ENCODE assay signal across 28 cellular contexts in the genomic region with DNA sequence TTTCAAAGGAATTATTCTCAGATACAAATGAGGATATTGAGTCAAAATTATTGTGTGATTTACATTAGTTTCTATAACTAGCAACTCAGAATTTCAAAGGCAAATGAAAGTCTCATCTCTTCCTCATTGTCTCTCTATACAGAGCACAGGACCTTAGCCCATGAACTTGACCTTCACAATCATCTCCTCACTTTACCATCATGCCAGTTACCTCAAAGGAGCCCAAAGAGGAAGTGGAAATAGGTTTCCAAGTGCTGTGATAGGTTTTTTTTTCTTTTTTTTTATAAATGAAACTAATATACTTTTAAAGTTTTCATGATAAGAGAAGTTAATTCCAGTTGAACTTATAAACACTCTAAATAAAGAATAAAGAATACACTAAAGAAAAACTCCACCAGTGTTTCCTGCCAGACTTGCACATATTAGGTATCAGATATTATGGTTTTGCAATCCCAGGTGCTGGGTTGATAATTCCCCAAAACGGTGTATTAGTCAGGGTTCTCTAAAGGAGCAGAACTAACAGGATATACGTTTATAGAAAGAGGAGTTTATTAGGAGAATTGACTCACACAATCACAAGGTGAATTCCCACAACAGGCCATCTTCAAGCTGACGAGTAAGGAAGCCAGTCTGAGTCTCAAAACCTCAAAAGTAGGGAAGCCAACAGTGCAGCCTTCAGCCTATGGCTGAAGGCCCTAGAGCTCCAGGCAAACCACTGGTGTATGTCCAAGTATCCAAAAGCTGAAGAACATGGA. TPM values are rescaled to one million over a fixed set of nuclear protein-coding genes. Genes with fewer than 3 reads are reported as not detected.
"Had no signal": no experiment of that assay in that cellular context is flagged by ENCODE, and none has a peak within 500 bp of the region (broad histone marks: within the 10 kb centered on the region; RNA-seq: fewer than 3 reads in every experiment).

No MANE protein-coding gene starts in this region.

- ATAC-seq: effector memory CD8-positive, alpha-beta T cell; heart left ventricle; naive thymus-derived CD4-positive, alpha-beta T cell; sciatic nerve; stimulated activated naive CD8-positive, alpha-beta T cell treated with anti-CD3 and anti-CD28 coated beads, Interleukin-15, Interleukin-2, amounts not matched to agents 100 U/mL and 50 U/mL, for 24 hours had no signal

- H3K27ac ChIP-seq: ascending aorta, cardiac muscle cell, heart left ventricle, skin epidermis, thoracic aorta, VCaP had no signal

- H3K4me1 ChIP-seq: ascending aorta, heart left ventricle had no signal

- DNase-seq: activated CD4-positive, alpha-beta T cell treated with anti-CD3 and anti-CD28 coated beads for 4 hours; activated CD4-positive, alpha-beta T cell treated with anti-CD3 and anti-CD28 coated beads, Interleukin-2, amount 50 U/mL, for 4 hours; activated CD8-positive, alpha-beta memory T cell treated with anti-CD3 and anti-CD28 coated beads for 24 hours; activated effector memory CD4-positive, alpha-beta T cell treated with anti-CD3 and anti-CD28 coated beads, Interleukin-2, amount 50 U/mL, for 16 hours; activated naive CD4-positive, alpha-beta T cell treated with anti-CD3 and anti-CD28 coated beads, Interleukin-2, amount 10 ng/mL, durations not matched to agents 7 days and 5 days; activated naive CD8-positive, alpha-beta T cell treated with anti-CD3 and anti-CD28 coated beads, Interleukin-2, amount 10 ng/mL, durations not matched to agents 7 days and 5 days; cortex of kidney; effector memory CD8-positive, alpha-beta T cell; erythroblast; heart left ventricle; hypothalamus; immature natural killer cell; kidney; naive thymus-derived CD4-positive, alpha-beta T cell; nucleus accumbens; posterior cingulate gyrus; stimulated activated CD4-positive, alpha-beta T cell treated with anti-CD3 and anti-CD28 coated beads, Interleukin-12 subunit alpha, Interleukin-12 subunit beta, amount 100 ng/mL, for 4 hours; stimulated activated CD4-positive, alpha-beta T cell treated with anti-CD3 and anti-CD28 coated beads, Interleukin-4, amount 100 ng/mL, for 1 hour; stimulated activated naive CD8-positive, alpha-beta T cell treated with anti-CD3 and anti-CD28 coated beads, Interleukin-15, Interleukin-2, amounts not matched to agents 100 U/mL and 50 U/mL, for 24 hours; T-helper 9 cell; trophoblast cell had no signal

- H3K4me3 ChIP-seq: ascending aorta, cardiac muscle cell, heart left ventricle, skin epidermis, thoracic aorta had no signal

- H3K27me3 ChIP-seq: ascending aorta, cardiac muscle cell, heart left ventricle had no signal

- H3K9me3 ChIP-seq: ascending aorta, thoracic aorta had no signal

- H3K36me3 ChIP-seq: ascending aorta, cardiac muscle cell, heart left ventricle, thoracic aorta had no signal

RNA-seq across cellular contexts. Expression of gene ADAMTS16, which starts 50.1 kb away (rescaled TPM):
- total RNA-seq: activated naive CD8-positive, alpha-beta T cell treated with anti-CD3 and anti-CD28 coated beads, Interleukin-2, amount 10 ng/mL, durations not matched to agents 7 days and 5 days; activated T-helper 1 cell treated with anti-CD3 and anti-CD28 coated beads, Interleukin-12 subunit alpha, Interleukin-12 subunit beta, Interleukin-2, Interleukin-4 antibody, amounts not matched to agents 30 ng/mL and 10 ng/mL and 1 ng/mL, durations not matched to agents 14 hours and 24 hours and 36 hours; cardiac muscle cell; naive thymus-derived CD4-positive, alpha-beta T cell; thoracic aorta had no signal
